ENCODE assay signal across 24 cellular contexts in genomic region chr13:55577082-55577846, GRCh38.
DNase-seq lines count a peak whose midpoint lies in the region; ATAC-seq and TF ChIP-seq lines count a peak whose summit lies in the region.
"Had no signal": no experiment of that assay in that cellular context is flagged by ENCODE, and none has a peak within 500 bp of the region (broad histone marks: within the 10 kb centered on the region; RNA-seq: fewer than 3 reads in every experiment).

No MANE protein-coding gene starts in this region.

- intact Hi-C loops in mucosa of descending colon (cut with DNase I, micrococcal nuclease) (no loop called here), cardiac septum (cut with DNase I) (no loop called here), uterus (cut with DNase I; ENCODE audit: low total_unique reads) (no loop called here)

- H3F3A ChIP-seq in smooth muscle cell (ENCODE audit: low read depth) = no peaks in the 10 kb centered on the region

- H4K20me1 ChIP-seq in smooth muscle cell (ENCODE audit: low read depth) = no peaks in the 10 kb centered on the region

- H3K4me1 ChIP-seq in HUES64 (ENCODE audit: insufficient read depth, low read length) (peaks cover 40% of the 10 kb centered on the region), SJCRH30 (no peaks in the 10 kb centered on the region), smooth muscle cell (ENCODE audit: low read depth) (no peaks in the 10 kb centered on the region), mucosa of descending colon (ENCODE audit: low read depth) (no peaks in the 10 kb centered on the region), uterus (no peaks in the 10 kb centered on the region)
- H3K4me1 ChIP-seq: HAP-1, SJSA1 had no signal

- H3K27me3 ChIP-seq in HUES64 (ENCODE audit: insufficient read depth, low read length) (no peaks in the 10 kb centered on the region), SJCRH30 (no peaks in the 10 kb centered on the region), smooth muscle cell (ENCODE audit: low read depth) (peaks cover 13% of the 10 kb centered on the region), uterus (no peaks in the 10 kb centered on the region)
- H3K27me3 ChIP-seq: SJSA1 had no signal

- peak overlapping the region; percentile 77 for H3K9ac ChIP-seq in HUES64 (ENCODE audit: low read depth, low read length)
- no peak overlapping the region for H3K9ac ChIP-seq in smooth muscle cell (ENCODE audit: low read depth)

- H3K36me3 ChIP-seq in HUES64 (ENCODE audit: insufficient read depth, low read length) (peaks cover 70% of the 10 kb centered on the region), SJCRH30 (no peaks in the 10 kb centered on the region), smooth muscle cell (ENCODE audit: low read depth) (no peaks in the 10 kb centered on the region), mucosa of descending colon (ENCODE audit: low read depth) (no peaks in the 10 kb centered on the region), uterus (no peaks in the 10 kb centered on the region)
- H3K36me3 ChIP-seq: HAP-1, SJSA1, thoracic aorta had no signal

- TF ChIP-seq POLR2A in uterus (IDR thresholded peaks at IDR 0.05) = no peak

- H3K4me3 ChIP-seq in HUES64 (ENCODE audit: low read length) (peak overlapping the region; percentile 54), SJCRH30 (no peak overlapping the region), smooth muscle cell (no peak overlapping the region), mucosa of descending colon (no peak overlapping the region), uterus (no peak overlapping the region)
- H3K4me3 ChIP-seq: HAP-1, SJSA1, thoracic aorta had no signal

- no peaks in the 10 kb centered on the region for H3K9me3 ChIP-seq in HUES64 (ENCODE audit: insufficient read depth, low read depth, low read length)
- no peaks in the 10 kb centered on the region for H3K9me3 ChIP-seq in SJCRH30 (replicated peaks)
- no peaks in the 10 kb centered on the region for H3K9me3 ChIP-seq in smooth muscle cell (replicated peaks; ENCODE audit: low read depth)
- peaks cover 21% of the 10 kb centered on the region for H3K9me3 ChIP-seq in mucosa of descending colon
- H3K9me3 ChIP-seq in uterus = no peaks in the 10 kb centered on the region
- H3K9me3 ChIP-seq: HAP-1, SJSA1, thoracic aorta had no signal

- peak overlapping the region; percentile 90 for H3K27ac ChIP-seq in HUES64 (ENCODE audit: low read depth, low read length)
- no peak overlapping the region for H3K27ac ChIP-seq in SJCRH30
- H3K27ac ChIP-seq in smooth muscle cell (ENCODE audit: low read depth) = no peak overlapping the region
- no peak overlapping the region for H3K27ac ChIP-seq in uterus
- H3K27ac ChIP-seq: epithelial cell of prostate, SJSA1, thoracic aorta had no signal

- no peak overlapping the region for H3K4me2 ChIP-seq in smooth muscle cell

- TF ChIP-seq CTCF in smooth muscle cell (IDR thresholded peaks at IDR 0.05; ENCODE audit: borderline replicate concordance, insufficient read depth, poor library complexity, severe bottlenecking) = no peak
- TF ChIP-seq CTCF in mucosa of descending colon (IDR thresholded peaks at IDR 0.05) = no peak
- no peak for TF ChIP-seq CTCF in uterus (IDR thresholded peaks at IDR 0.05)

- peak; percentile 11 for DNase-seq in ELF-1 (ENCODE audit: low read depth, low spot score)
- DNase-seq in SJCRH30 = peak; percentile 25 to 60
- DNase-seq in islet precursor cell = peak; percentile 56
- no peak for DNase-seq in smooth muscle cell (lab: John Stamatoyannopoulos, UW; ENCODE audit: unreplicated experiment)
- no peak for DNase-seq in mucosa of descending colon
- no peak for DNase-seq in cardiac septum (ENCODE audit: low spot score)
- DNase-seq in uterus = no peak
- DNase-seq: activated CD4-positive, alpha-beta memory T cell treated with anti-CD3 and anti-CD28 coated beads, Interleukin-2, amount 10 ng/mL, durations not matched to agents 7 days and 5 days; activated naive CD4-positive, alpha-beta T cell treated with anti-CD3 and anti-CD28 coated beads, Interleukin-2, amount 50 U/mL, for 16 hours; amniotic stem cell; KG1; mammary epithelial cell; MM.1S; NCI-H2081 treated with DMSO at 0.1 percent for 48 hours; NCI-H774; stimulated activated naive CD4-positive, alpha-beta T cell treated with Interleukin-2 at 50 U/mL for 16 hours; T-helper 1 cell had no signal

- no peak overlapping the region for H2AFZ ChIP-seq in smooth muscle cell (ENCODE audit: low read depth)

- no peak for ATAC-seq in mucosa of descending colon
- ATAC-seq: activated CD4-positive, CD25-positive, alpha-beta regulatory T cell treated with anti-CD3 and anti-CD28 coated beads, Interleukin-2, amount 50 U/mL, for 24 hours; activated T-helper 17 cell treated with anti-CD3 and anti-CD28 coated beads, Interleukin-2, amount 50 U/mL, for 72 hours had no signal

- H3K79me2 ChIP-seq in smooth muscle cell (ENCODE audit: low read depth) = no peaks in the 10 kb centered on the region

- 6% methylated on average over 1 of the region's 1 CpG for WGBS in HUES64
- WGBS in smooth muscle cell (ENCODE audit: low lambda C conversion rate) = 17% methylated on average over 1 of the region's 1 CpG

Comparison
In these comparisons a context has a peak if more than half of its experiments do, and no peak if none do; other contexts are left out.
1. DNase-seq: peak in ELF-1 (single experiment), SJCRH30 (2 of 2) and islet precursor cell (single experiment); none in smooth muscle cell (single experiment), mucosa of descending colon (0 of 3), cardiac septum (single experiment) and uterus (0 of 2).